Comparison of ENCODE assay signal across 1 cellular context in genomic region chr3:124033360-124034015, GRCh38.
TF ChIP-seq lines count a peak whose summit lies in the region.

Gene KALRN (plus strand): TSS chr3:124033369.

TF ChIP-seq in HCT116, 20 proteins besides CTCF, POLR2A, EP300 and RAD21 (continued from another document):
- TF ChIP-seq CEBPB (IDR thresholded peaks at IDR 0.05; ENCODE audit: low read depth) (no peak), ZNF274 (IDR thresholded peaks at IDR 0.05; ENCODE audit: low read depth, low read length) (no peak), REST (IDR thresholded peaks at IDR 0.05; ENCODE audit: low read depth) (no peak)
